In genomic region chr17:1002412-1002753, GRCh38 we compare ENCODE assay signal across 9 cellular contexts. TPM values are rescaled to one million over a fixed set of nuclear protein-coding genes. Genes with fewer than 3 reads are reported as not detected.
DNase-seq lines count a peak whose midpoint lies in the region; ATAC-seq and TF ChIP-seq lines count a peak whose summit lies in the region.
"Had no signal": no experiment of that assay in that cellular context is flagged by ENCODE, and none has a peak within 500 bp of the region (broad histone marks: within the 10 kb centered on the region; RNA-seq: fewer than 3 reads in every experiment).

No MANE protein-coding gene starts in this region.

- no peak overlapping the region for H2AFZ ChIP-seq in mesenchymal stem cell (ENCODE audit: low read depth, low read length)

- H3K27ac Mint-ChIP-seq in activated CD8-positive, alpha-beta T cell treated with anti-CD3 and anti-CD28 coated beads for 36 hours, result peak overlapping the region; percentile 63
- H3K27ac Mint-ChIP-seq in activated CD8-positive, alpha-beta T cell treated with anti-CD3 and anti-CD28 coated beads, Interleukin-2, amount 10 ng/mL, durations not matched to agents 7 days and 5 days, result no peak overlapping the region
- H3K27ac Mint-ChIP-seq in dendritic cell treated with granulocyte-macrophage colony-stimulating factor and Interleukin-4, amounts not matched to agents 40 ng/mL and 50 ng/mL, for 4 days, result peak overlapping the region; percentile 30

- H2BK12ac ChIP-seq in mesenchymal stem cell (ENCODE audit: low read length in 2 of 2), result peak overlapping the region; percentile 16 to 38

- intact Hi-C loops in activated CD8-positive, alpha-beta T cell treated with anti-CD3 and anti-CD28 coated beads for 36 hours (cut with micrococcal nuclease), result no loop called here
- intact Hi-C loops in dendritic cell treated with granulocyte-macrophage colony-stimulating factor and Interleukin-4, amounts not matched to agents 40 ng/mL and 50 ng/mL, for 4 days (cut with micrococcal nuclease), result no loop called here

- no peak overlapping the region for H3K14ac ChIP-seq in mesenchymal stem cell (ENCODE audit: low read length in 2 of 2)

- H3K36me3 ChIP-seq in mesenchymal stem cell (ENCODE audit: control insufficient read depth in 1 of 2, insufficient read depth in 2 of 2, low read depth in 1 of 2, low read length in 2 of 2) (peaks cover 70 to 79% of the 10 kb centered on the region in 2 experiments), tibial nerve (peaks cover 0 to 58% (median 23%) of the 10 kb centered on the region in 3 donors)

- peak overlapping the region; percentile 71 for H3K27ac ChIP-seq in mesenchymal stem cell (ENCODE audit: low read length, poor library complexity, severe bottlenecking)
- peak overlapping the region; percentile 6 to 82 (median 61) for H3K27ac ChIP-seq in tibial nerve

- no peak for TF ChIP-seq EP300 in tibial nerve (IDR thresholded peaks at IDR 0.05)

- H4K91ac ChIP-seq in mesenchymal stem cell (ENCODE audit: low read length), result no peak overlapping the region

- peak overlapping the region; percentile 84 for H2AK5ac ChIP-seq in mesenchymal stem cell (ENCODE audit: low read length, severe bottlenecking)

- H3K4ac ChIP-seq in mesenchymal stem cell (ENCODE audit: low read depth in 1 of 2, low read length in 2 of 2), result peak overlapping the region; percentile 9 to 29

- 86% methylated on average over 4 of the region's 4 CpGs for WGBS in mesenchymal stem cell
- WGBS in tibial nerve, 2 donors, result 54 to 63% methylated on average over 4 of the region's 4 CpGs

- H3K4me2 ChIP-seq in mesenchymal stem cell (ENCODE audit: low read length, poor library complexity, severe bottlenecking), result no peak overlapping the region

- peak overlapping the region; percentile 71 for H3K9ac ChIP-seq in mesenchymal stem cell (ENCODE audit: low read length)

- no peak overlapping the region for H2BK5ac ChIP-seq in mesenchymal stem cell (ENCODE audit: low read depth, low read length, poor library complexity, severe bottlenecking)

- H3K4me3 ChIP-seq in mesenchymal stem cell (ENCODE audit: insufficient read depth in 1 of 2, low read depth in 1 of 2, low read length in 2 of 2) (peak overlapping the region in 1 of 2 experiments; percentile 42), tibial nerve (no peak overlapping the region)

- TF ChIP-seq POLR2A in tibial nerve (IDR thresholded peaks at IDR 0.05) (no peak), erythroblast (IDR thresholded peaks at IDR 0.05; ENCODE audit: low read length) (no peak)

- H4K8ac ChIP-seq in mesenchymal stem cell (ENCODE audit: low read length), result peak overlapping the region; percentile 56

- H3K4me1 ChIP-seq in mesenchymal stem cell (ENCODE audit: control insufficient read depth, insufficient read depth, low read depth, low read length) (peaks cover 40% of the 10 kb centered on the region), tibial nerve (peaks cover 10 to 95% (median 49%) of the 10 kb centered on the region in 4 donors)

- H2BK15ac ChIP-seq in mesenchymal stem cell (ENCODE audit: low read depth, poor library complexity, severe bottlenecking), result no peak overlapping the region

- no peak for DNase-seq in activated CD8-positive, alpha-beta T cell treated with anti-CD3 and anti-CD28 coated beads for 36 hours
- no peak for DNase-seq in activated CD8-positive, alpha-beta T cell treated with anti-CD3 and anti-CD28 coated beads, Interleukin-2, amount 10 ng/mL, durations not matched to agents 7 days and 5 days
- DNase-seq in mesenchymal stem cell (peak; percentile 65), tibial nerve (ENCODE audit: low spot score in 2 of 2) (no peak), C1 segment of cervical spinal cord (lab: John Stamatoyannopoulos, UW) (no peak), erythroblast (lab: John Stamatoyannopoulos, UW) (no peak)
- DNase-seq: activated T-cell treated with anti-CD3 and anti-CD28 coated beads, Interleukin-2, amount 50 U/mL, for 48 hours had no signal

- H3K9me3 Mint-ChIP-seq in activated CD8-positive, alpha-beta T cell treated with anti-CD3 and anti-CD28 coated beads for 36 hours, result no peaks in the 10 kb centered on the region
- H3K9me3 Mint-ChIP-seq in activated CD8-positive, alpha-beta T cell treated with anti-CD3 and anti-CD28 coated beads, Interleukin-2, amount 10 ng/mL, durations not matched to agents 7 days and 5 days (ENCODE audit: insufficient read depth), result no peaks in the 10 kb centered on the region
- H3K9me3 Mint-ChIP-seq in dendritic cell treated with granulocyte-macrophage colony-stimulating factor and Interleukin-4, amounts not matched to agents 40 ng/mL and 50 ng/mL, for 4 days, result no peaks in the 10 kb centered on the region

- no peaks in the 10 kb centered on the region for H3K9me3 ChIP-seq in mesenchymal stem cell (ENCODE audit: control insufficient read depth, low read length)
- H3K9me3 ChIP-seq in tibial nerve, result no peaks in the 10 kb centered on the region

- H2BK120ac ChIP-seq in mesenchymal stem cell (ENCODE audit: low read depth, low read length), result peak overlapping the region; percentile 64

- H3K36me3 Mint-ChIP-seq in activated CD8-positive, alpha-beta T cell treated with anti-CD3 and anti-CD28 coated beads for 36 hours (ENCODE audit: low read depth), result peaks cover 30% of the 10 kb centered on the region
- H3K36me3 Mint-ChIP-seq in activated CD8-positive, alpha-beta T cell treated with anti-CD3 and anti-CD28 coated beads, Interleukin-2, amount 10 ng/mL, durations not matched to agents 7 days and 5 days (ENCODE audit: low read depth), result peaks cover 43% of the 10 kb centered on the region
- peaks cover 82% of the 10 kb centered on the region for H3K36me3 Mint-ChIP-seq in dendritic cell treated with granulocyte-macrophage colony-stimulating factor and Interleukin-4, amounts not matched to agents 40 ng/mL and 50 ng/mL, for 4 days (ENCODE audit: low read depth)

- H3K23ac ChIP-seq in mesenchymal stem cell (ENCODE audit: low read length in 2 of 2), result no peak overlapping the region

- no peaks in the 10 kb centered on the region for H3K27me3 ChIP-seq in mesenchymal stem cell (ENCODE audit: control insufficient read depth in 1 of 2, insufficient read depth in 1 of 2, low read length in 2 of 2)
- no peaks in the 10 kb centered on the region for H3K27me3 ChIP-seq in tibial nerve

- H3K4me3 Mint-ChIP-seq in activated CD8-positive, alpha-beta T cell treated with anti-CD3 and anti-CD28 coated beads for 36 hours, result no peak overlapping the region
- no peak overlapping the region for H3K4me3 Mint-ChIP-seq in activated CD8-positive, alpha-beta T cell treated with anti-CD3 and anti-CD28 coated beads, Interleukin-2, amount 10 ng/mL, durations not matched to agents 7 days and 5 days
- H3K4me3 Mint-ChIP-seq in dendritic cell treated with granulocyte-macrophage colony-stimulating factor and Interleukin-4, amounts not matched to agents 40 ng/mL and 50 ng/mL, for 4 days, result no peak overlapping the region

- TF ChIP-seq CTCF in activated CD8-positive, alpha-beta T cell treated with anti-CD3 and anti-CD28 coated beads for 36 hours (IDR thresholded peaks at IDR 0.05), result no peak
- no peak for TF ChIP-seq CTCF in tibial nerve (IDR thresholded peaks at IDR 0.05)

- POLR2A ChIA-PET in activated CD8-positive, alpha-beta T cell treated with anti-CD3 and anti-CD28 coated beads for 36 hours (lab: Charles Lee), result interaction anchor here (1.0 to 1.4 kb wide), 3 partner anchors 10 to 244 kb away, joined by 3 read pairs; no protein-coding TSS in a partner anchor
- POLR2A ChIA-PET in activated CD8-positive, alpha-beta T cell treated with anti-CD3 and anti-CD28 coated beads, Interleukin-2, amount 10 ng/mL, durations not matched to agents 7 days and 5 days (lab: Charles Lee), result no interaction called here

- H3K79me1 ChIP-seq in mesenchymal stem cell (replicated peaks; ENCODE audit: low read length, poor library complexity, severe bottlenecking), result peaks cover 15% of the 10 kb centered on the region

- peak overlapping the region; percentile 73 for H3K18ac ChIP-seq in mesenchymal stem cell (ENCODE audit: low read depth in 1 of 2, low read length in 2 of 2)

- peaks cover 33% of the 10 kb centered on the region for H3K4me1 Mint-ChIP-seq in activated CD8-positive, alpha-beta T cell treated with anti-CD3 and anti-CD28 coated beads for 36 hours (ENCODE audit: low read depth)
- peaks cover 27% of the 10 kb centered on the region for H3K4me1 Mint-ChIP-seq in activated CD8-positive, alpha-beta T cell treated with anti-CD3 and anti-CD28 coated beads, Interleukin-2, amount 10 ng/mL, durations not matched to agents 7 days and 5 days (ENCODE audit: low read depth)
- peaks cover 47% of the 10 kb centered on the region for H3K4me1 Mint-ChIP-seq in dendritic cell treated with granulocyte-macrophage colony-stimulating factor and Interleukin-4, amounts not matched to agents 40 ng/mL and 50 ng/mL, for 4 days (ENCODE audit: low read depth)

- CTCF ChIA-PET in activated CD8-positive, alpha-beta T cell treated with anti-CD3 and anti-CD28 coated beads for 36 hours (lab: Charles Lee), result no interaction called here
- CTCF ChIA-PET in activated CD8-positive, alpha-beta T cell treated with anti-CD3 and anti-CD28 coated beads, Interleukin-2, amount 10 ng/mL, durations not matched to agents 7 days and 5 days (lab: Charles Lee), result interaction anchor here (1.0 kb wide), 1 partner anchor 54 kb away, joined by 3 read pairs; no protein-coding TSS in a partner anchor

- H3K27me3 Mint-ChIP-seq in activated CD8-positive, alpha-beta T cell treated with anti-CD3 and anti-CD28 coated beads for 36 hours, result no peaks in the 10 kb centered on the region
- H3K27me3 Mint-ChIP-seq in activated CD8-positive, alpha-beta T cell treated with anti-CD3 and anti-CD28 coated beads, Interleukin-2, amount 10 ng/mL, durations not matched to agents 7 days and 5 days (ENCODE audit: low read depth), result no peaks in the 10 kb centered on the region
- H3K27me3 Mint-ChIP-seq in dendritic cell treated with granulocyte-macrophage colony-stimulating factor and Interleukin-4, amounts not matched to agents 40 ng/mL and 50 ng/mL, for 4 days, result no peaks in the 10 kb centered on the region

- no peak for ATAC-seq in activated CD8-positive, alpha-beta T cell treated with anti-CD3 and anti-CD28 coated beads for 36 hours
- ATAC-seq in activated CD8-positive, alpha-beta T cell treated with anti-CD3 and anti-CD28 coated beads, Interleukin-2, amount 10 ng/mL, durations not matched to agents 7 days and 5 days, result no peak
- no peak for ATAC-seq in GM21515 (IDR thresholded peaks at IDR 0.05; ENCODE audit: unreplicated experiment)

RNA-seq across cellular contexts. Expression of gene TIMM22, which starts 5.5 kb away (rescaled TPM):
- total RNA-seq in activated CD8-positive, alpha-beta T cell treated with anti-CD3 and anti-CD28 coated beads for 36 hours, result 10 to 100 TPM in 1 of 2 experiments, 1 to 10 TPM in 1; 8.8 to 10.2 TPM
- total RNA-seq in activated CD8-positive, alpha-beta T cell treated with anti-CD3 and anti-CD28 coated beads, Interleukin-2, amount 10 ng/mL, durations not matched to agents 7 days and 5 days, result 10 to 100 TPM; 10.0 to 10.4 TPM
- polyA plus RNA-seq in mesenchymal stem cell (2013, experiment 1 of 2), result 14.9 TPM
- polyA plus RNA-seq in mesenchymal stem cell (2013, experiment 2 of 2), result 15.8 TPM
- 10 to 100 TPM; 11.1 to 18.4 (median 14.7) TPM for total RNA-seq in tibial nerve

RNA-seq across cellular contexts. Expression of gene NXN, which starts 22.8 kb away (rescaled TPM):
- 1 to 10 TPM; 1.2 to 1.4 TPM for total RNA-seq in activated CD8-positive, alpha-beta T cell treated with anti-CD3 and anti-CD28 coated beads for 36 hours
- total RNA-seq in activated CD8-positive, alpha-beta T cell treated with anti-CD3 and anti-CD28 coated beads, Interleukin-2, amount 10 ng/mL, durations not matched to agents 7 days and 5 days, result under 1 TPM; 0.68 to 0.97 TPM
- polyA plus RNA-seq in mesenchymal stem cell (2013, experiment 1 of 2), result 83.3 TPM
- polyA plus RNA-seq in mesenchymal stem cell (2013, experiment 2 of 2), result 82.4 TPM
- total RNA-seq in tibial nerve, result 10 to 100 TPM in 3 of 4 donors, 1 to 10 TPM in 1; 6.6 to 28.4 (median 14.7) TPM
